ENCODE assay signal across 25 cellular contexts in genomic region chr9:127015926-127016512, GRCh38.
"Had no signal": no experiment of that assay in that cellular context is flagged by ENCODE, and none has a peak within 500 bp of the region (broad histone marks: within the 10 kb centered on the region; RNA-seq: fewer than 3 reads in every experiment).

No MANE protein-coding gene starts in this region.

- H3K4me1 Mint-ChIP-seq: stimulated activated naive B cell treated with anti-CD40 and anti-IgM and Interleukin-4, amounts not matched to agents 10 μg/mL and 1 μg/mL and 100 μg/mL, for 72 hours had no signal

- H3K9me3 Mint-ChIP-seq: activated CD8-positive, alpha-beta T cell treated with anti-CD3 and anti-CD28 coated beads for 36 hours; dendritic cell treated with granulocyte-macrophage colony-stimulating factor and Interleukin-4, amounts not matched to agents 40 ng/mL and 50 ng/mL, for 4 days; naive thymus-derived CD4-positive, alpha-beta T cell; stimulated activated naive B cell treated with anti-CD40 and anti-IgM and Interleukin-4, amounts not matched to agents 10 μg/mL and 1 μg/mL and 100 μg/mL, for 72 hours had no signal

- H3K27ac ChIP-seq: body of pancreas, cardiac muscle cell, testis, uterus had no signal

- H3K36me3 ChIP-seq: cardiac muscle cell, sigmoid colon, uterus had no signal

- H3K27me3 Mint-ChIP-seq: progenitor cell of endocrine pancreas; stimulated activated naive B cell treated with anti-CD40 and anti-IgM and Interleukin-4, amounts not matched to agents 10 μg/mL and 1 μg/mL and 100 μg/mL, for 72 hours had no signal

- H3K27ac Mint-ChIP-seq: activated CD8-positive, alpha-beta memory T cell treated with anti-CD3 and anti-CD28 coated beads, Interleukin-2, amount 10 ng/mL, durations not matched to agents 7 days and 5 days; activated CD8-positive, alpha-beta T cell treated with anti-CD3 and anti-CD28 coated beads for 36 hours; dendritic cell treated with granulocyte-macrophage colony-stimulating factor and Interleukin-4, amounts not matched to agents 40 ng/mL and 50 ng/mL, for 4 days; naive thymus-derived CD4-positive, alpha-beta T cell; progenitor cell of endocrine pancreas; stimulated activated naive B cell treated with anti-CD40 and anti-IgM and Interleukin-4, amounts not matched to agents 10 μg/mL and 1 μg/mL and 100 μg/mL, for 72 hours had no signal

- H3K36me3 Mint-ChIP-seq: activated CD8-positive, alpha-beta memory T cell treated with anti-CD3 and anti-CD28 coated beads, Interleukin-2, amount 10 ng/mL, durations not matched to agents 7 days and 5 days; stimulated activated naive B cell treated with anti-CD40 and anti-IgM and Interleukin-4, amounts not matched to agents 10 μg/mL and 1 μg/mL and 100 μg/mL, for 72 hours had no signal

- H3K27me3 ChIP-seq: body of pancreas, cardiac muscle cell, sigmoid colon, testis, uterus had no signal

- H3K4me3 ChIP-seq: body of pancreas, cardiac muscle cell, lung, sigmoid colon, smooth muscle cell, testis, uterus had no signal

- H3K4me1 ChIP-seq: body of pancreas, testis, uterus had no signal

- DNase-seq: activated CD4-positive, alpha-beta T cell treated with anti-CD3 and anti-CD28 coated beads for 48 hours; activated CD8-positive, alpha-beta memory T cell treated with anti-CD3 and anti-CD28 coated beads, Interleukin-2, amount 10 ng/mL, durations not matched to agents 7 days and 5 days; activated CD8-positive, alpha-beta T cell treated with anti-CD3 and anti-CD28 coated beads for 36 hours; activated effector memory CD4-positive, alpha-beta T cell treated with anti-CD3 and anti-CD28 coated beads, Interleukin-2, amount 50 U/mL, for 16 hours; activated naive CD4-positive, alpha-beta T cell treated with anti-CD3 and anti-CD28 coated beads, Interleukin-2, amount 50 U/mL, for 16 hours; activated T-cell treated with anti-CD3 and anti-CD28 coated beads for 4 hours; anterior cingulate cortex; body of pancreas; effector CD4-positive, alpha-beta T cell; erythroblast; foreskin fibroblast; naive thymus-derived CD4-positive, alpha-beta T cell; retina; sigmoid colon; stimulated activated CD4-positive, alpha-beta T cell treated with anti-CD3 and anti-CD28 coated beads, Interleukin-15, amount 100 ng/mL, for 24 hours; stimulated activated naive B cell treated with anti-CD40 and anti-IgM and Interleukin-4, amounts not matched to agents 10 μg/mL and 1 μg/mL and 100 μg/mL, for 72 hours; testis; trophoblast cell; uterus had no signal

- ATAC-seq: activated CD8-positive, alpha-beta memory T cell treated with anti-CD3 and anti-CD28 coated beads, Interleukin-2, amount 10 ng/mL, durations not matched to agents 7 days and 5 days; activated CD8-positive, alpha-beta T cell treated with anti-CD3 and anti-CD28 coated beads for 36 hours; body of pancreas; left lobe of liver; naive thymus-derived CD4-positive, alpha-beta T cell; stimulated activated naive B cell treated with anti-CD40 and anti-IgM and Interleukin-4, amounts not matched to agents 10 μg/mL and 1 μg/mL and 100 μg/mL, for 72 hours had no signal

- H3K4me3 Mint-ChIP-seq: activated CD8-positive, alpha-beta memory T cell treated with anti-CD3 and anti-CD28 coated beads, Interleukin-2, amount 10 ng/mL, durations not matched to agents 7 days and 5 days; activated CD8-positive, alpha-beta T cell treated with anti-CD3 and anti-CD28 coated beads for 36 hours; dendritic cell treated with granulocyte-macrophage colony-stimulating factor and Interleukin-4, amounts not matched to agents 40 ng/mL and 50 ng/mL, for 4 days; naive thymus-derived CD4-positive, alpha-beta T cell; stimulated activated naive B cell treated with anti-CD40 and anti-IgM and Interleukin-4, amounts not matched to agents 10 μg/mL and 1 μg/mL and 100 μg/mL, for 72 hours had no signal

- H3K9me3 ChIP-seq: body of pancreas, sigmoid colon, testis, uterus had no signal
